12 cellular contexts compared by ENCODE assay signal in genomic region chr10:80660266-80660665, GRCh38.
DNase-seq lines count a peak whose midpoint lies in the region; TF ChIP-seq lines count a peak whose summit lies in the region.
"Had no signal": no experiment of that assay in that cellular context is flagged by ENCODE, and none has a peak within 500 bp of the region (broad histone marks: within the 10 kb centered on the region; RNA-seq: fewer than 3 reads in every experiment).

No MANE protein-coding gene starts in this region.

- no peak overlapping the region for H2AFZ ChIP-seq in neuronal stem cell (ENCODE audit: low read length)
- H2AFZ ChIP-seq: GM23338 had no signal

- no peak overlapping the region for H2BK12ac ChIP-seq in neuronal stem cell (ENCODE audit: low read length)

- H3K4me1 ChIP-seq in neuronal stem cell (ENCODE audit: control insufficient read depth in 2 of 2, insufficient read depth in 1 of 2, low read depth in 1 of 2, low read length in 2 of 2) (no peaks in the 10 kb centered on the region), thyroid gland (peaks cover 21 to 22% of the 10 kb centered on the region in 2 donors)

- peaks cover 0 to 14% of the 10 kb centered on the region in 2 donors for H3K9me3 ChIP-seq in neuronal stem cell (replicated peaks in 1 of 2; ENCODE audit: control insufficient read depth in 2 of 2, insufficient read depth in 1 of 2, low read depth in 1 of 2, low read length in 2 of 2)
- no peaks in the 10 kb centered on the region for H3K9me3 ChIP-seq in thyroid gland

- H2BK15ac ChIP-seq in neuronal stem cell (ENCODE audit: low read length): no peak overlapping the region

- no peak overlapping the region for H3K14ac ChIP-seq in neuronal stem cell (ENCODE audit: low read length)

- TF ChIP-seq POLR2A in thyroid gland (IDR thresholded peaks at IDR 0.05): no peak

- no peak overlapping the region for H2BK120ac ChIP-seq in neuronal stem cell (ENCODE audit: low read depth, low read length)

- H2BK5ac ChIP-seq in neuronal stem cell (ENCODE audit: low read length): peak overlapping the region; percentile 21

- H2AK5ac ChIP-seq in neuronal stem cell (ENCODE audit: low read depth, low read length): no peak overlapping the region

- peaks cover 0 to 6% of the 10 kb centered on the region in 2 donors for H3K36me3 ChIP-seq in neuronal stem cell (replicated peaks in 1 of 2; ENCODE audit: control insufficient read depth in 2 of 2, insufficient read depth in 2 of 2, low read length in 2 of 2)
- H3K36me3 ChIP-seq in thyroid gland: no peaks in the 10 kb centered on the region

- H3K18ac ChIP-seq in neuronal stem cell (ENCODE audit: low read length): no peak overlapping the region

- H3K4ac ChIP-seq in neuronal stem cell (ENCODE audit: low read length): no peak overlapping the region

- no peak for TF ChIP-seq CTCF in thyroid gland (IDR thresholded peaks at IDR 0.05)

- in situ Hi-C loops in ACHN (cut with HindIII; ENCODE audit: low pct_ligation_motif_present, low pct_unique_long_range_greater_than_20kb, low sequenced_read_pairs): no loop called here

- no peak overlapping the region for H3K9ac ChIP-seq in neuronal stem cell (ENCODE audit: low read depth, low read length, poor library complexity)

- POLR2A ChIA-PET in HEK293T (lab: Yijun Ruan, JAX): no interaction called here

- no peak for DNase-seq in HEK293T (ENCODE audit: extremely low spot score)
- DNase-seq in neuronal stem cell (ENCODE audit: low spot score): no peak
- DNase-seq in thyroid gland: peak; percentile 60 to 62
- DNase-seq in hypothalamus (lab: John Stamatoyannopoulos, UW): no peak
- DNase-seq in ACHN: no peak
- DNase-seq in DMS 273 treated with DMSO at 0.1 percent for 48 hours (lab: John Stamatoyannopoulos, UW): no peak
- DNase-seq: CD4-positive, CD25-positive, alpha-beta regulatory T cell; CD8-positive, alpha-beta memory T cell; COR-L47; HCEC 1CT; HFFc6 had no signal

- no peak overlapping the region for H3K4me3 ChIP-seq in neuronal stem cell (ENCODE audit: low read length in 2 of 2)
- no peak overlapping the region for H3K4me3 ChIP-seq in thyroid gland (replicated peaks in 1 of 3)
- H3K4me3 ChIP-seq: GM23338 had no signal

- H3K27me3 ChIP-seq in neuronal stem cell (ENCODE audit: control insufficient read depth in 3 of 3, insufficient read depth in 3 of 3, low read depth in 1 of 3, low read length in 3 of 3): peaks cover 0 to 4% (median 0%) of the 10 kb centered on the region in 3 experiments
- no peaks in the 10 kb centered on the region for H3K27me3 ChIP-seq in thyroid gland

- H4K91ac ChIP-seq in neuronal stem cell (ENCODE audit: low read depth, low read length, poor library complexity): no peak overlapping the region

- CTCF ChIA-PET in HEK293T (lab: Yijun Ruan, JAX): no interaction called here

- no peak overlapping the region for H4K8ac ChIP-seq in neuronal stem cell (ENCODE audit: low read depth, low read length)

- H3K27ac ChIP-seq in neuronal stem cell (replicated peaks; ENCODE audit: low read length): no peak overlapping the region
- H3K27ac ChIP-seq in thyroid gland: no peak overlapping the region

- WGBS in neuronal stem cell (ENCODE audit: extremely low coverage in 2 of 2, insufficient read length in 2 of 2, insufficient replicate concordance in 1 of 2), 2 donors: no CpG with 5 or more reads among the region's 7 CpGs
- 36 to 53% methylated on average over 7 of the region's 7 CpGs for WGBS in thyroid gland, 2 donors

- no peak overlapping the region for H3K4me2 ChIP-seq in neuronal stem cell (ENCODE audit: insufficient read depth, low read length, poor library complexity, severe bottlenecking)
- H3K4me2 ChIP-seq: GM23338 had no signal

- no peaks in the 10 kb centered on the region for H3K79me1 ChIP-seq in neuronal stem cell (ENCODE audit: low read depth, low read length)

- H3K23ac ChIP-seq in neuronal stem cell (ENCODE audit: low read depth, low read length, poor library complexity): no peak overlapping the region

- intact Hi-C loops in thyroid gland (cut with DNase I): no loop called here

TF ChIP-seq in HEK293T, 16 proteins besides CTCF, POLR2A, EP300 and RAD21:
- TF ChIP-seq PKNOX1 (IDR thresholded peaks at IDR 0.05) (0 out of 2 replicates have a peak, but pooled peaks have one; percentile 15), ZNF384 (IDR thresholded peaks at IDR 0.05) (no peak), FOXM1 (IDR thresholded peaks at IDR 0.05; ENCODE audit: borderline replicate concordance) (no peak), BHLHE40 (IDR thresholded peaks at IDR 0.05; ENCODE audit: borderline replicate concordance) (no peak)
TF ChIP-seq in HEK293T: peak in this region for 1.

Comparison
In these comparisons a context has a peak if more than half of its experiments do, and no peak if none do; other contexts are left out.
1. DNase-seq: peak in thyroid gland (2 of 2); none in HEK293T (single experiment), neuronal stem cell (single experiment), hypothalamus (0 of 51), ACHN (single experiment) and DMS 273 treated with DMSO at 0.1 percent for 48 hours (single experiment).